Comparison of ENCODE assay signal across 1 cellular context in genomic region chr9:107284636-107285035, GRCh38.
TF ChIP-seq lines count a peak whose summit lies in the region.

No MANE protein-coding gene starts in this region.

TF ChIP-seq in HepG2, 621 proteins besides CTCF, POLR2A, EP300 and RAD21 (continued from another document and continues in another):
- TF ChIP-seq DMTF1 (CRISPR knock-in tag; IDR thresholded peaks at IDR 0.05) (no peak), ZBTB25 (CRISPR knock-in tag; IDR thresholded peaks at IDR 0.05) (no peak), BCL6 (CRISPR knock-in tag; IDR thresholded peaks at IDR 0.05) (peak; percentile 57), NCOA2 (CRISPR knock-in tag; IDR thresholded peaks at IDR 0.05) (peak; percentile 73), ZSCAN20 (CRISPR knock-in tag; IDR thresholded peaks at IDR 0.05; ENCODE audit: borderline replicate concordance) (no peak), ZNF691 (CRISPR knock-in tag; IDR thresholded peaks at IDR 0.05; ENCODE audit: borderline replicate concordance, low read depth) (no peak), NKX3-1 (CRISPR knock-in tag; IDR thresholded peaks at IDR 0.05) (no peak), ZBTB49 (CRISPR knock-in tag; IDR thresholded peaks at IDR 0.05; ENCODE audit: borderline replicate concordance) (no peak), KLF6 (CRISPR knock-in tag; IDR thresholded peaks at IDR 0.05) (peak; percentile 43; the same call in 1 of the 2 replicates), KLF11 (CRISPR knock-in tag; IDR thresholded peaks at IDR 0.05) (peak; percentile 41; the same call in 1 of the 2 replicates), ONECUT2 (CRISPR knock-in tag; IDR thresholded peaks at IDR 0.05) (peak; percentile 96), ZNF503 (CRISPR knock-in tag; IDR thresholded peaks at IDR 0.05) (peak; percentile 61), ZNF629 (CRISPR knock-in tag; conservative IDR thresholded peaks at IDR 0.05) (0 out of 2 replicates have a peak, but pooled peaks have one; percentile 19), NR1H2 (CRISPR knock-in tag; IDR thresholded peaks at IDR 0.05; ENCODE audit: borderline replicate concordance, low read depth) (no peak), ZSCAN21 (CRISPR knock-in tag; IDR thresholded peaks at IDR 0.05; ENCODE audit: borderline replicate concordance) (no peak), IKZF5 (CRISPR knock-in tag; IDR thresholded peaks at IDR 0.05) (no peak), ZNF280D (CRISPR knock-in tag; IDR thresholded peaks at IDR 0.05) (no peak), ZMAT5 (CRISPR knock-in tag; IDR thresholded peaks at IDR 0.05; ENCODE audit: borderline replicate concordance, low read depth) (no peak), SRSF4 (IDR thresholded peaks at IDR 0.05; ENCODE audit: low read depth, low read length, poor library complexity, severe bottlenecking) (no peak), ZNF362 (CRISPR knock-in tag; IDR thresholded peaks at IDR 0.05; ENCODE audit: borderline replicate concordance) (no peak), CEBPG (CRISPR knock-in tag; IDR thresholded peaks at IDR 0.05) (0 out of 2 replicates have a peak, but pooled peaks have one; percentile 19), CREB1 (IDR thresholded peaks at IDR 0.05) (no peak), CREB1 (CRISPR knock-in tag; IDR thresholded peaks at IDR 0.05) (peak; percentile 77), ZGPAT (CRISPR knock-in tag; IDR thresholded peaks at IDR 0.05) (peak; percentile 56; the same call in 1 of the 2 replicates), ZNF326 (CRISPR knock-in tag; IDR thresholded peaks at IDR 0.05; ENCODE audit: borderline replicate concordance) (no peak), TEAD3 (CRISPR knock-in tag; optimal IDR thresholded peaks at IDR 0.05; ENCODE audit: borderline replicate concordance) (peak; percentile 15), ZNF792 (CRISPR knock-in tag; IDR thresholded peaks at IDR 0.05) (no peak), CC2D1A (CRISPR knock-in tag; IDR thresholded peaks at IDR 0.05) (no peak), RORA (CRISPR knock-in tag; IDR thresholded peaks at IDR 0.05) (no peak), ZFAT (CRISPR knock-in tag; conservative IDR thresholded peaks at IDR 0.05) (no peak), ZNF225 (CRISPR knock-in tag; IDR thresholded peaks at IDR 0.05) (no peak), MED1 (CRISPR knock-in tag; IDR thresholded peaks at IDR 0.05) (peak; percentile 64), AGO1 (IDR thresholded peaks at IDR 0.05; ENCODE audit: low read depth, low read length, poor library complexity, severe bottlenecking) (no peak), ZNF430 (CRISPR knock-in tag; IDR thresholded peaks at IDR 0.05) (no peak), ZNF773 (CRISPR knock-in tag; IDR thresholded peaks at IDR 0.05; ENCODE audit: borderline replicate concordance) (no peak), GATA4 (IDR thresholded peaks at IDR 0.05; ENCODE audit: borderline replicate concordance, low read depth) (peak; percentile 42; the same call in 1 of the 2 replicates), NFRKB (IDR thresholded peaks at IDR 0.05) (no peak), GFI1 (CRISPR knock-in tag; IDR thresholded peaks at IDR 0.05; ENCODE audit: borderline replicate concordance) (0 out of 2 replicates have a peak, but pooled peaks have one; percentile 31), ZBTB4 (CRISPR knock-in tag; IDR thresholded peaks at IDR 0.05; ENCODE audit: borderline replicate concordance) (no peak), ZNF550 (CRISPR knock-in tag; IDR thresholded peaks at IDR 0.05; ENCODE audit: borderline replicate concordance) (no peak), SOX13 (IDR thresholded peaks at IDR 0.05) (no peak), SOX13 (CRISPR knock-in tag; conservative IDR thresholded peaks at IDR 0.05 in 1 of 2, IDR thresholded peaks at IDR 0.05 in 1 of 2) (peak in 1 of 2 experiments; percentile 90; a peak in 3 of 4 replicates), ZBTB21 (CRISPR knock-in tag; IDR thresholded peaks at IDR 0.05) (0 out of 2 replicates have a peak, but pooled peaks have one; percentile 14)
